ENCODE assay signal across 1 cellular context in genomic region chr2:112764071-112765044, GRCh38.
TF ChIP-seq lines count a peak whose summit lies in the region.

CKAP2L (minus strand) TSS chr2:112764609; CDS start chr2:112764598, 11 bp downstream.

TF ChIP-seq in K562, 482 proteins besides CTCF, POLR2A, EP300 and RAD21 (continued from another document and continues in another):
- TF ChIP-seq ZBTB40 (IDR thresholded peaks at IDR 0.05): no peak
- no peak for TF ChIP-seq ZBTB40 (CRISPR knock-in tag; IDR thresholded peaks at IDR 0.05)
- TF ChIP-seq MBD2 (IDR thresholded peaks at IDR 0.05; ENCODE audit: borderline replicate concordance, low read depth): peak; percentile 88
- TF ChIP-seq KAT8 (IDR thresholded peaks at IDR 0.05; ENCODE audit: low read depth): no peak
- TF ChIP-seq KLF10 (CRISPR knock-in tag; IDR thresholded peaks at IDR 0.05): no peak
- TF ChIP-seq MYBL2 (IDR thresholded peaks at IDR 0.05; ENCODE audit: low read depth): peak; percentile 100
- peak; percentile 98; the same call in 1 of the 2 replicates for TF ChIP-seq MYBL2 (CRISPR knock-in tag; IDR thresholded peaks at IDR 0.05; ENCODE audit: borderline replicate concordance)
- no peak for TF ChIP-seq HNRNPL (IDR thresholded peaks at IDR 0.05; ENCODE audit: low read depth, low read length)
- TF ChIP-seq ZNF512 (tag; IDR thresholded peaks at IDR 0.05): no peak
- TF ChIP-seq DMBX1 (CRISPR knock-in tag; IDR thresholded peaks at IDR 0.05; ENCODE audit: borderline replicate concordance): no peak
- no peak for TF ChIP-seq YBX1 (IDR thresholded peaks at IDR 0.05)
- no peak for TF ChIP-seq CREB3L1 (IDR thresholded peaks at IDR 0.05; ENCODE audit: borderline replicate concordance, low read depth)
- no peak for TF ChIP-seq ELF2 (CRISPR knock-in tag; IDR thresholded peaks at IDR 0.05)
- TF ChIP-seq ZNF277 (CRISPR knock-in tag; IDR thresholded peaks at IDR 0.05; ENCODE audit: borderline replicate concordance): no peak
- TF ChIP-seq SETDB1 (IDR thresholded peaks at IDR 0.05; ENCODE audit: low read length): no peak
- no peak for TF ChIP-seq BACH1 (tag; IDR thresholded peaks at IDR 0.05)
- TF ChIP-seq NKRF (IDR thresholded peaks at IDR 0.05; ENCODE audit: borderline replicate concordance): peak; percentile 96
- no peak for TF ChIP-seq SMARCC2 (IDR thresholded peaks at IDR 0.05; ENCODE audit: low read depth)
- no peak for TF ChIP-seq REST (CRISPR knock-in tag; IDR thresholded peaks at IDR 0.05; ENCODE audit: low read depth)
- TF ChIP-seq DPF2 (IDR thresholded peaks at IDR 0.05): no peak
- no peak for TF ChIP-seq ZNF830 (CRISPR knock-in tag; IDR thresholded peaks at IDR 0.05)
- TF ChIP-seq PYGO2 (tag; IDR thresholded peaks at IDR 0.05): no peak
- no peak for TF ChIP-seq ELK1 (CRISPR knock-in tag; IDR thresholded peaks at IDR 0.05)
- TF ChIP-seq TCF7L2 (IDR thresholded peaks at IDR 0.05; ENCODE audit: low read depth, low read length): no peak
- TF ChIP-seq NR2C2 (CRISPR knock-in tag; IDR thresholded peaks at IDR 0.05): no peak; the same call in 1 of the 2 replicates
- TF ChIP-seq NR2C2 (tag; IDR thresholded peaks at IDR 0.05): no peak
- no peak for TF ChIP-seq ZNF75A (CRISPR knock-in tag; IDR thresholded peaks at IDR 0.05)
- TF ChIP-seq HCFC1 (IDR thresholded peaks at IDR 0.05; ENCODE audit: low read depth, low read length): no peak
- no peak for TF ChIP-seq ZSCAN29 (IDR thresholded peaks at IDR 0.05)
- no peak for TF ChIP-seq HNRNPUL1 (IDR thresholded peaks at IDR 0.05; ENCODE audit: low read length)
- peak; percentile 60 for TF ChIP-seq BHLHE40 (IDR thresholded peaks at IDR 0.05; ENCODE audit: low read length)
- peak; percentile 78 for TF ChIP-seq ZNF143 (CRISPR knock-in tag; IDR thresholded peaks at IDR 0.05)
- no peak for TF ChIP-seq ZNF717 (CRISPR knock-in tag; IDR thresholded peaks at IDR 0.05)
- no peak for TF ChIP-seq THRB (CRISPR knock-in tag; conservative IDR thresholded peaks at IDR 0.05)
- TF ChIP-seq TAF7 (tag; IDR thresholded peaks at IDR 0.05): no peak
- no peak for TF ChIP-seq CCAR2 (IDR thresholded peaks at IDR 0.05; ENCODE audit: low read depth, low read length)
- no peak for TF ChIP-seq ZNF408 (CRISPR knock-in tag; IDR thresholded peaks at IDR 0.05; ENCODE audit: low read depth)
- no peak for TF ChIP-seq ZNF79 (CRISPR knock-in tag; IDR thresholded peaks at IDR 0.05; ENCODE audit: low read depth)
- TF ChIP-seq ZNF696 (CRISPR knock-in tag; conservative IDR thresholded peaks at IDR 0.05): no peak
- TF ChIP-seq MIER1 (IDR thresholded peaks at IDR 0.05; ENCODE audit: low read depth): no peak
